Comparison of ENCODE assay signal across 8 cellular contexts in genomic region chr16:29825145-29826044, GRCh38. TPM values are rescaled to one million over a fixed set of nuclear protein-coding genes. Genes with fewer than 3 reads are reported as not detected.
A peak's percentile ranks its signal among the peaks of the same experiment; 100 is the strongest.
DNase-seq lines count a peak whose midpoint lies in the region; ATAC-seq, FAIRE-seq and TF ChIP-seq lines count a peak whose summit lies in the region.

No MANE protein-coding gene starts in this region.

- TF ChIP-seq CTCF in bronchial epithelial cell (IDR thresholded peaks at IDR 0.05; ENCODE audit: insufficient read depth, low read length, severe bottlenecking) (no peak), lower lobe of right lung (IDR thresholded peaks at IDR 0.05) (no peak)

- H3K36me3 ChIP-seq in bronchial epithelial cell (ENCODE audit: control insufficient read depth, insufficient read depth, low read length) (peaks cover 12% of the 10 kb centered on the region), lower lobe of right lung (peaks cover 14% of the 10 kb centered on the region)

- FAIRE-seq in GM19239 (lab: Jason Lieb, UNC), result peak; percentile 33
- no peak for FAIRE-seq in bronchial epithelial cell (lab: Jason Lieb, UNC)

- peak overlapping the region; percentile 89 for H3K27ac ChIP-seq in lower lobe of right lung

- H3K4me1 ChIP-seq in lower lobe of right lung, result peaks cover 90% of the 10 kb centered on the region

- H3K27me3 ChIP-seq in bronchial epithelial cell (ENCODE audit: control insufficient read depth, insufficient read depth, low read length) (no peaks in the 10 kb centered on the region), lower lobe of right lung (ENCODE audit: low read depth) (no peaks in the 10 kb centered on the region)

- H3K4me3 ChIP-seq in bronchial epithelial cell (ENCODE audit: low read depth, low read length) (no peak overlapping the region), lower lobe of right lung (peak overlapping the region; percentile 19)

- no peak for ATAC-seq in lower lobe of right lung
- ATAC-seq in GM21360 (IDR thresholded peaks at IDR 0.05; ENCODE audit: unreplicated experiment), result no peak

- intact Hi-C loops in lower lobe of right lung (cut with DNase I), result no loop called here

- no peaks in the 10 kb centered on the region for H3K9me3 ChIP-seq in lower lobe of right lung

- peak; percentile 52 for DNase-seq in GM19239 (ENCODE audit: insufficient read length, low spot score)
- DNase-seq in RKO (ENCODE audit: low spot score), result peak; percentile 67
- peak; percentile 27 for DNase-seq in bronchial epithelial cell (ENCODE audit: low read depth)
- DNase-seq in lower lobe of right lung, result no peak
- DNase-seq in stromal cell of bone marrow (ENCODE audit: low read depth), result peak; percentile 81
- DNase-seq in NCI-H748 (lab: John Stamatoyannopoulos, UW; ENCODE audit: unreplicated experiment), result no peak
- DNase-seq in GDM1 (lab: John Stamatoyannopoulos, UW), result no peak

RNA-seq across cellular contexts. Expression of gene MVP, which starts 5.1 kb away (rescaled TPM):
- total RNA-seq in bronchial epithelial cell, result 87.1 and 118 TPM in 2 replicates
- total RNA-seq in lower lobe of right lung, result 248 TPM

RNA-seq across cellular contexts. Expression of gene PAGR1, which starts 9.4 kb away (rescaled TPM):
- total RNA-seq in bronchial epithelial cell (15.2 and 24.7 TPM in 2 replicates), lower lobe of right lung (18.1 TPM)

RNA-seq across cellular contexts. Expression of gene PRRT2, which starts 13.4 kb away (rescaled TPM):
- total RNA-seq in bronchial epithelial cell (not detected in 2 replicates), lower lobe of right lung (3.2 TPM)

RNA-seq across cellular contexts. Expression of gene MAZ, which starts 19.1 kb away (rescaled TPM):
- total RNA-seq in bronchial epithelial cell, result 125 and 168 TPM in 2 replicates
- total RNA-seq in lower lobe of right lung, result 169 TPM

RNA-seq across cellular contexts. Expression of gene KIF22, which starts 34.8 kb away (rescaled TPM):
- total RNA-seq in bronchial epithelial cell, result 11.3 and 12.0 TPM in 2 replicates
- 21.8 TPM for total RNA-seq in lower lobe of right lung

Comparison
In these comparisons a context has a peak if more than half of its experiments do, and no peak if none do; other contexts are left out.
1. DNase-seq: peak in GM19239 (single experiment), RKO (single experiment), bronchial epithelial cell (single experiment) and stromal cell of bone marrow (single experiment); none in lower lobe of right lung (single experiment), NCI-H748 (single experiment) and GDM1 (single experiment).